ENCODE assay signal across 14 cellular contexts in genomic region chr2:202339052-202339870, GRCh38. TPM values are rescaled to one million over a fixed set of nuclear protein-coding genes. Genes with fewer than 3 reads are reported as not detected.
DNase-seq lines count a peak whose midpoint lies in the region; ATAC-seq and TF ChIP-seq lines count a peak whose summit lies in the region.
"Had no signal": no experiment of that assay in that cellular context is flagged by ENCODE, and none has a peak within 500 bp of the region (broad histone marks: within the 10 kb centered on the region; RNA-seq: fewer than 3 reads in every experiment).

No MANE protein-coding gene starts in this region.

- DNase-seq in Daoy (ENCODE audit: low read depth), result peak; percentile 34
- peak; percentile 62 for DNase-seq in MG63
- DNase-seq in astrocyte of the spinal cord (ENCODE audit: low read depth, low spot score), result peak; percentile 62
- DNase-seq in iris pigment epithelial cell (ENCODE audit: low read depth), result peak; percentile 56
- no peak for DNase-seq in activated CD8-positive, alpha-beta T cell treated with anti-CD3 and anti-CD28 coated beads, Interleukin-2, amount 10 ng/mL, durations not matched to agents 7 days and 5 days
- DNase-seq in glomerular visceral epithelial cell (ENCODE audit: extremely low spot score), result no peak
- DNase-seq in ascending aorta (ENCODE audit: low spot score in 2 of 2), result no peak
- DNase-seq in SIG-M5 (lab: John Stamatoyannopoulos, UW), result no peak
- DNase-seq: anterior cingulate cortex; left cardiac atrium; MV-4-11; nephron progenitor cell; NK-92 treated with Interleukin-12 subunit alpha and Interleukin-12 subunit beta, amount 100 ng/mL, for 24 hours had no signal

- no peaks in the 10 kb centered on the region for H3K4me1 ChIP-seq in ascending aorta
- H3K4me1 ChIP-seq: Caco-2 had no signal

- H3K9me3 ChIP-seq in MG63 (no peaks in the 10 kb centered on the region), ascending aorta (no peaks in the 10 kb centered on the region)
- H3K9me3 ChIP-seq: Caco-2 had no signal

- in situ Hi-C loops in astrocyte of the spinal cord (cut with HindIII; ENCODE audit: low sequenced_read_pairs), result no loop called here

- CTCF ChIA-PET in activated CD8-positive, alpha-beta T cell treated with anti-CD3 and anti-CD28 coated beads, Interleukin-2, amount 10 ng/mL, durations not matched to agents 7 days and 5 days (lab: Charles Lee), result no interaction called here

- H3K36me3 Mint-ChIP-seq in activated CD8-positive, alpha-beta T cell treated with anti-CD3 and anti-CD28 coated beads, Interleukin-2, amount 10 ng/mL, durations not matched to agents 7 days and 5 days (ENCODE audit: low read depth), result no peaks in the 10 kb centered on the region

- intact Hi-C loops in ascending aorta (cut with DNase I), result no loop called here

- peaks cover 2% of the 10 kb centered on the region for H3K27me3 Mint-ChIP-seq in activated CD8-positive, alpha-beta T cell treated with anti-CD3 and anti-CD28 coated beads, Interleukin-2, amount 10 ng/mL, durations not matched to agents 7 days and 5 days (ENCODE audit: low read depth)

- no peaks in the 10 kb centered on the region for H3K9me3 Mint-ChIP-seq in activated CD8-positive, alpha-beta T cell treated with anti-CD3 and anti-CD28 coated beads, Interleukin-2, amount 10 ng/mL, durations not matched to agents 7 days and 5 days (ENCODE audit: insufficient read depth)

- POLR2A ChIA-PET in activated CD8-positive, alpha-beta T cell treated with anti-CD3 and anti-CD28 coated beads, Interleukin-2, amount 10 ng/mL, durations not matched to agents 7 days and 5 days (lab: Charles Lee), result no interaction called here

- no peak for ATAC-seq in activated CD8-positive, alpha-beta T cell treated with anti-CD3 and anti-CD28 coated beads, Interleukin-2, amount 10 ng/mL, durations not matched to agents 7 days and 5 days
- ATAC-seq: left cardiac atrium had no signal

- H3K27ac Mint-ChIP-seq in activated CD8-positive, alpha-beta T cell treated with anti-CD3 and anti-CD28 coated beads, Interleukin-2, amount 10 ng/mL, durations not matched to agents 7 days and 5 days, result no peak overlapping the region
- H3K27ac Mint-ChIP-seq: nephron progenitor cell had no signal

- no peaks in the 10 kb centered on the region for H3K4me1 Mint-ChIP-seq in activated CD8-positive, alpha-beta T cell treated with anti-CD3 and anti-CD28 coated beads, Interleukin-2, amount 10 ng/mL, durations not matched to agents 7 days and 5 days (ENCODE audit: low read depth)

- no peak overlapping the region for H3K27ac ChIP-seq in ascending aorta

- H3K4me3 Mint-ChIP-seq in activated CD8-positive, alpha-beta T cell treated with anti-CD3 and anti-CD28 coated beads, Interleukin-2, amount 10 ng/mL, durations not matched to agents 7 days and 5 days, result no peak overlapping the region
- H3K4me3 Mint-ChIP-seq: nephron progenitor cell had no signal

- no peak overlapping the region for H3K4me3 ChIP-seq in MG63
- no peak overlapping the region for H3K4me3 ChIP-seq in astrocyte of the spinal cord (ENCODE audit: low read depth, low read length)
- H3K4me3 ChIP-seq in ascending aorta, result no peak overlapping the region

- H3K27me3 ChIP-seq in MG63 (no peaks in the 10 kb centered on the region), ascending aorta (no peaks in the 10 kb centered on the region)

- H3K36me3 ChIP-seq in MG63 (no peaks in the 10 kb centered on the region), ascending aorta (no peaks in the 10 kb centered on the region)

- TF ChIP-seq CTCF in astrocyte of the spinal cord (IDR thresholded peaks at IDR 0.05; ENCODE audit: low read depth, low read length), result no peak
- no peak for TF ChIP-seq CTCF in ascending aorta (IDR thresholded peaks at IDR 0.05)

RNA-seq across cellular contexts. Expression of gene BMPR2, which starts 36.9 kb away (rescaled TPM):
- 5.7 and 8.2 TPM in 2 replicates for total RNA-seq in Daoy (2014; rRNA removed; shearing (Covaris generic))
- total RNA-seq in MG63 (2014; rRNA removed; shearing (Covaris generic); ENCODE audit: low replicate concordance), result 9.1 and 9.4 TPM in 2 replicates
- 1 to 10 TPM; 6.3 to 7.0 TPM for total RNA-seq in activated CD8-positive, alpha-beta T cell treated with anti-CD3 and anti-CD28 coated beads, Interleukin-2, amount 10 ng/mL, durations not matched to agents 7 days and 5 days
- 47.8 TPM for total RNA-seq in ascending aorta

Comparison
In these comparisons a context has a peak if more than half of its experiments do, and no peak if none do; other contexts are left out.
1. DNase-seq: peak in Daoy (single experiment), MG63 (single experiment), astrocyte of the spinal cord (single experiment) and iris pigment epithelial cell (single experiment); none in activated CD8-positive, alpha-beta T cell treated with anti-CD3 and anti-CD28 coated beads, Interleukin-2, amount 10 ng/mL, durations not matched to agents 7 days and 5 days (single experiment), glomerular visceral epithelial cell (single experiment), ascending aorta (0 of 2) and SIG-M5 (single experiment).